In genomic region chr6:137904822-137905617, GRCh38 we compare ENCODE assay signal across 2 cellular contexts.
TF ChIP-seq lines count a peak whose summit lies in the region.

No MANE protein-coding gene starts in this region.

TF ChIP-seq in HEK293, 187 proteins besides CTCF, POLR2A, EP300 and RAD21 (continued from another document):
- no peak for TF ChIP-seq ZNF18 (tag by site-specific recombination; IDR thresholded peaks at IDR 0.05)

TF ChIP-seq in K562, 482 proteins besides CTCF, POLR2A, EP300 and RAD21 (continued from another document and continues in another):
- no peak for TF ChIP-seq CREB3 (tag; conservative IDR thresholded peaks at IDR 0.05; ENCODE audit: low read depth)
- TF ChIP-seq MTA1 (IDR thresholded peaks at IDR 0.05; ENCODE audit: borderline replicate concordance), result 0 out of 2 replicates have a peak, but pooled peaks have one; percentile 6
- no peak for TF ChIP-seq NEUROD1 (IDR thresholded peaks at IDR 0.05; ENCODE audit: borderline replicate concordance, low read depth, low read length, partially characterized antibody)
- TF ChIP-seq ESRRA (IDR thresholded peaks at IDR 0.05; ENCODE audit: borderline replicate concordance, low read depth), result 0 out of 2 replicates have a peak, but pooled peaks have one; percentile 1
- TF ChIP-seq SP2 (IDR thresholded peaks at IDR 0.05; ENCODE audit: extremely low read depth, low read depth, low read length, poor library complexity, severe bottlenecking), result no peak
- TF ChIP-seq RBM39 (optimal IDR thresholded peaks at IDR 0.05; ENCODE audit: low read depth, low read length), result no peak
- TF ChIP-seq ZKSCAN1 (IDR thresholded peaks at IDR 0.05; ENCODE audit: low read depth, low read length), result no peak
- TF ChIP-seq ZNF316 (IDR thresholded peaks at IDR 0.05), result no peak
- no peak for TF ChIP-seq ZFP30 (CRISPR knock-in tag; IDR thresholded peaks at IDR 0.05; ENCODE audit: borderline replicate concordance)
- no peak for TF ChIP-seq NR0B1 (IDR thresholded peaks at IDR 0.05; ENCODE audit: partially characterized antibody)
- TF ChIP-seq ZKSCAN3 (CRISPR knock-in tag; IDR thresholded peaks at IDR 0.05), result no peak
- no peak for TF ChIP-seq BHLHE40 (IDR thresholded peaks at IDR 0.05; ENCODE audit: low read length)
- no peak for TF ChIP-seq ZNF583 (CRISPR knock-in tag; IDR thresholded peaks at IDR 0.05)
- TF ChIP-seq MCM2 (IDR thresholded peaks at IDR 0.05; ENCODE audit: low read depth), result no peak
- TF ChIP-seq E4F1 (CRISPR knock-in tag; IDR thresholded peaks at IDR 0.05; ENCODE audit: borderline replicate concordance), result no peak
- TF ChIP-seq HDAC3 (IDR thresholded peaks at IDR 0.05; ENCODE audit: borderline replicate concordance, partially characterized antibody), result no peak
- 0 out of 2 replicates have a peak, but pooled peaks have one; percentile 17 for TF ChIP-seq ZNF41 (CRISPR knock-in tag; conservative IDR thresholded peaks at IDR 0.05)
- TF ChIP-seq HMG20A (CRISPR knock-in tag; conservative IDR thresholded peaks at IDR 0.05), result no peak
- TF ChIP-seq ZBTB1 (CRISPR knock-in tag; IDR thresholded peaks at IDR 0.05; ENCODE audit: borderline replicate concordance, low read depth), result no peak
- no peak for TF ChIP-seq MAFK (IDR thresholded peaks at IDR 0.05; ENCODE audit: low read length)
- TF ChIP-seq CHD2 (IDR thresholded peaks at IDR 0.05; ENCODE audit: low read depth, low read length), result no peak
- TF ChIP-seq SRF (CRISPR knock-in tag; IDR thresholded peaks at IDR 0.05), result no peak
- 0 out of 2 replicates have a peak, but pooled peaks have one; percentile 7 for TF ChIP-seq HMBOX1 (IDR thresholded peaks at IDR 0.05)
- no peak; the same call in 1 of the 2 replicates for TF ChIP-seq TCFL5 (CRISPR knock-in tag; conservative IDR thresholded peaks at IDR 0.05)
- TF ChIP-seq SIX5 (IDR thresholded peaks at IDR 0.05; ENCODE audit: borderline replicate concordance in 1 of 2, insufficient read depth in 1 of 2, low read depth in 1 of 2, low read length in 2 of 2), result no peak
- TF ChIP-seq BRD9 (IDR thresholded peaks at IDR 0.05; ENCODE audit: low read depth, partially characterized antibody), result no peak
- TF ChIP-seq POLR2G (IDR thresholded peaks at IDR 0.05; ENCODE audit: low read depth, low read length), result 0 out of 2 replicates have a peak, but pooled peaks have one; percentile 3
- TF ChIP-seq ZNF445 (CRISPR knock-in tag; IDR thresholded peaks at IDR 0.05; ENCODE audit: low read depth), result no peak
- no peak; the same call in 1 of the 2 replicates for TF ChIP-seq ARID1B (IDR thresholded peaks at IDR 0.05)
- no peak for TF ChIP-seq AFF4 (CRISPR knock-in tag; IDR thresholded peaks at IDR 0.05)
- no peak for TF ChIP-seq ZNF347 (CRISPR knock-in tag; IDR thresholded peaks at IDR 0.05; ENCODE audit: low read depth)
- TF ChIP-seq PBX2 (CRISPR knock-in tag; IDR thresholded peaks at IDR 0.05; ENCODE audit: low read depth), result no peak
- TF ChIP-seq PBX2 (tag; conservative IDR thresholded peaks at IDR 0.05; ENCODE audit: low read depth), result no peak; the same call in 1 of the 2 replicates
- TF ChIP-seq ILF3 (IDR thresholded peaks at IDR 0.05; ENCODE audit: borderline replicate concordance), result no peak
- peak in 1 of 2 experiments; percentile 42; a peak in 1 of 4 replicates for TF ChIP-seq RCOR1 (IDR thresholded peaks at IDR 0.05; ENCODE audit: borderline replicate concordance in 1 of 2, low read depth in 2 of 2, low read length in 2 of 2)
